In the genomic region with DNA sequence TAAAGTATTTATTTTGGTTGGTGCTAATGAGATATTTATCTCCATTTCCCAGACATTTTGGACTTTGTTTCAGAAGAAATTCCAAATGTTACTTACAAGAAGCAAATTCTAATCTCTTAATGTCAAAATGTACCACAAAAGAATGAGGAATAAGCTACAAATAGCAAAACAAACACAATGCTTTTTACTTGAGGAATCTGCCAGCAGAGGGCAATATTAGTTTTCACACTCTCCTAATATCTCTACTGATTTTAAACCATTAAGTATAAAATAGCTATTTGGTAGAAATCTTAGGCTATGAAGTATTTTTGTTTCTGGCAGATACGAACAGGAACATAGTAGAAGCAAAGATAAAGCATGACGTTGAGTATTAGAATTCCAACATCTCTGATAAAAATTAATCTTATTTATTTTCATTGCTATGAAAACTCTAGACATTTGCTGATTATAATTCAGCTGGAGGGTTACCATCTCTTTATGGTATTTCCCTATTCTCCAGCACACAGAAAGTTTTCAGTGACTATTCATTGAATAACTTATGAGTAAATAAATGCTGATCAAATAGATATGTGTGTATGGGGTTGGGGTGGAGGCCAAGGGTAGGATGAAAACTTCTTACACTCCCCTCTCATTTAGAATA, we compare ENCODE assay signal across 9 cellular contexts. TPM values are rescaled to one million over a fixed set of nuclear protein-coding genes. Genes with fewer than 3 reads are reported as not detected.
A peak's percentile ranks its signal among the peaks of the same experiment; 100 is the strongest.
DNase-seq lines count a peak whose midpoint lies in the region; ATAC-seq and TF ChIP-seq lines count a peak whose summit lies in the region.
"Had no signal": no experiment of that assay in that cellular context is flagged by ENCODE, and none has a peak within 500 bp of the region (broad histone marks: within the 10 kb centered on the region; RNA-seq: fewer than 3 reads in every experiment).

No MANE protein-coding gene starts in this region.

- TF ChIP-seq POLR2A in testis (IDR thresholded peaks at IDR 0.05) = no peak

- no peaks in the 10 kb centered on the region for H3K4me1 Mint-ChIP-seq in activated naive CD8-positive, alpha-beta T cell treated with anti-CD3 and anti-CD28 coated beads for 36 hours
- H3K4me1 Mint-ChIP-seq: activated naive CD8-positive, alpha-beta T cell treated with anti-CD3 and anti-CD28 coated beads, Interleukin-2, amount 10 ng/mL, durations not matched to agents 7 days and 5 days had no signal

- peak; percentile 14 for DNase-seq in SIG-M5 treated with dmso at 0.1 percent for 504 hours (lab: John Stamatoyannopoulos, UW; ENCODE audit: unreplicated experiment)
- no peak for DNase-seq in SIG-M5 (lab: John Stamatoyannopoulos, UW)
- peak; percentile 65 for DNase-seq in SK-MEL-5 (ENCODE audit: low read depth, low spot score)
- DNase-seq in glomerular visceral epithelial cell (ENCODE audit: extremely low spot score) = peak; percentile 40
- DNase-seq in testis = no peak
- DNase-seq in stimulated activated naive CD8-positive, alpha-beta T cell treated with anti-CD3 and anti-CD28 coated beads, Interleukin-15, Interleukin-2, amounts not matched to agents 100 U/mL and 50 U/mL, for 24 hours = no peak
- DNase-seq in activated naive CD8-positive, alpha-beta T cell treated with anti-CD3 and anti-CD28 coated beads for 36 hours = no peak
- DNase-seq: activated naive CD8-positive, alpha-beta T cell treated with anti-CD3 and anti-CD28 coated beads, Interleukin-2, amount 10 ng/mL, durations not matched to agents 7 days and 5 days had no signal

- no peaks in the 10 kb centered on the region for H3K27me3 ChIP-seq in testis

- H3K4me1 ChIP-seq in testis = no peaks in the 10 kb centered on the region

- H3K4me3 Mint-ChIP-seq in activated naive CD8-positive, alpha-beta T cell treated with anti-CD3 and anti-CD28 coated beads for 36 hours = no peak overlapping the region
- H3K4me3 Mint-ChIP-seq: activated naive CD8-positive, alpha-beta T cell treated with anti-CD3 and anti-CD28 coated beads, Interleukin-2, amount 10 ng/mL, durations not matched to agents 7 days and 5 days had no signal

- in situ Hi-C loops in SK-MEL-5 (cut with HindIII; ENCODE audit: low pct_unique_long_range_greater_than_20kb, low sequenced_read_pairs) = no loop called here

- no peaks in the 10 kb centered on the region for H3K9me3 Mint-ChIP-seq in activated naive CD8-positive, alpha-beta T cell treated with anti-CD3 and anti-CD28 coated beads for 36 hours
- H3K9me3 Mint-ChIP-seq: activated naive CD8-positive, alpha-beta T cell treated with anti-CD3 and anti-CD28 coated beads, Interleukin-2, amount 10 ng/mL, durations not matched to agents 7 days and 5 days had no signal

- H3K27ac Mint-ChIP-seq in activated naive CD8-positive, alpha-beta T cell treated with anti-CD3 and anti-CD28 coated beads for 36 hours = no peak overlapping the region
- H3K27ac Mint-ChIP-seq: activated naive CD8-positive, alpha-beta T cell treated with anti-CD3 and anti-CD28 coated beads, Interleukin-2, amount 10 ng/mL, durations not matched to agents 7 days and 5 days had no signal

- H3K27ac ChIP-seq in testis = no peak overlapping the region

- peaks cover 12% of the 10 kb centered on the region for H3K27me3 Mint-ChIP-seq in activated naive CD8-positive, alpha-beta T cell treated with anti-CD3 and anti-CD28 coated beads for 36 hours

- H3K36me3 Mint-ChIP-seq in activated naive CD8-positive, alpha-beta T cell treated with anti-CD3 and anti-CD28 coated beads for 36 hours = no peaks in the 10 kb centered on the region
- H3K36me3 Mint-ChIP-seq: activated naive CD8-positive, alpha-beta T cell treated with anti-CD3 and anti-CD28 coated beads, Interleukin-2, amount 10 ng/mL, durations not matched to agents 7 days and 5 days had no signal

- no peaks in the 10 kb centered on the region for H3K9me3 ChIP-seq in testis

- peak; percentile 23 to 65 (median 34) for TF ChIP-seq CTCF in testis (IDR thresholded peaks at IDR 0.05)

- H3K4me3 ChIP-seq in testis = no peak overlapping the region

- no peaks in the 10 kb centered on the region for H3K36me3 ChIP-seq in testis (ENCODE audit: low read depth, missing control alignments)

- no peak for ATAC-seq in stimulated activated naive CD8-positive, alpha-beta T cell treated with anti-CD3 and anti-CD28 coated beads, Interleukin-15, Interleukin-2, amounts not matched to agents 100 U/mL and 50 U/mL, for 24 hours
- no peak for ATAC-seq in GM18870 (IDR thresholded peaks at IDR 0.05; ENCODE audit: unreplicated experiment)

- intact Hi-C loops in testis (cut with DNase I; ENCODE audit: low total_unique reads) = no loop called here

- WGBS in testis, 2 donors = 29 to 32% methylated on average over 2 of the region's 2 CpGs

RNA-seq across cellular contexts. Expression of gene HMCN1, which starts 13.4 kb away (rescaled TPM):
- total RNA-seq in SK-MEL-5 (2014; rRNA removed; shearing (Covaris generic)) = 128 and 150 TPM in 2 replicates
- 92.7 and 126 TPM in 2 replicates for polyA plus RNA-seq in SK-MEL-5 (2015; cell fraction: cytosol; rRNA removed)
- 93.1 and 121 TPM in 2 replicates for polyA plus RNA-seq in SK-MEL-5 (2015; cell fraction: nucleus; rRNA removed)
- 1 to 10 TPM; 5.2 to 5.7 TPM for total RNA-seq in testis
- polyA plus RNA-seq in testis (ENCODE audit: insufficient read depth, low read depth, low replicate concordance) = 6.2 TPM
- total RNA-seq in activated naive CD8-positive, alpha-beta T cell treated with anti-CD3 and anti-CD28 coated beads for 36 hours = under 1 TPM; 0.02 to 0.04 TPM

Comparison
In these comparisons a context has a peak if more than half of its experiments do, and no peak if none do; other contexts are left out.
1. DNase-seq: peak in SIG-M5 treated with dmso at 0.1 percent for 504 hours (single experiment), SK-MEL-5 (single experiment) and glomerular visceral epithelial cell (single experiment); none in SIG-M5 (single experiment), testis (single experiment), stimulated activated naive CD8-positive, alpha-beta T cell treated with anti-CD3 and anti-CD28 coated beads, Interleukin-15, Interleukin-2, amounts not matched to agents 100 U/mL and 50 U/mL, for 24 hours (single experiment) and activated naive CD8-positive, alpha-beta T cell treated with anti-CD3 and anti-CD28 coated beads for 36 hours (single experiment).
2. RNA of gene HMCN1, which starts 13.4 kb away (total RNA-seq): 128 to 150 TPM in SK-MEL-5; 5.2 to 5.7 TPM in testis and 0.02 to 0.04 TPM in activated naive CD8-positive, alpha-beta T cell treated with anti-CD3 and anti-CD28 coated beads for 36 hours; every median in the first group is over 10 times any median in the second.